ENCODE assay signal across 1 cellular context in the genomic region with DNA sequence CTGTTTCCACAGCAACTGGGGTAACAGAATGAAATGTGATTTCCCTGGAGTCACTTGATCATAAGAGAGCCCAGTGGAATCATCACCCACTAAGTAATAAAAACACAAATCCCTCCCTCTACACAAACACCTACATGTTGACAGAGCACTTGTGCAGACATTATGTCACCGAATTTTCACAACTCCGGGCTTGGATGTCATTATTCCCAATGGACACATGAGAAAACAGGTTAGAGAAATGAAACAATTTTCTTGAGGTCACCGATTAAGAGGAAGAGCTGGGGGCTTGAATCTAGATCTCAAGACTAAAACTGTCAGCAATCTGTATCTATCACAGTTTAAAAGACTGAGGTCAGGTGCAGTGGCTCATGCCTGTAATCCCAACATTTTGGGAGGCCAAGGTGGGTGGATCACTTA.
TF ChIP-seq lines count a peak whose summit lies in the region.

No MANE protein-coding gene starts in this region.

TF ChIP-seq in HEK293, 187 proteins besides CTCF, POLR2A, EP300 and RAD21 (continued from another document and continues in another):
- TF ChIP-seq, protein P1, sequence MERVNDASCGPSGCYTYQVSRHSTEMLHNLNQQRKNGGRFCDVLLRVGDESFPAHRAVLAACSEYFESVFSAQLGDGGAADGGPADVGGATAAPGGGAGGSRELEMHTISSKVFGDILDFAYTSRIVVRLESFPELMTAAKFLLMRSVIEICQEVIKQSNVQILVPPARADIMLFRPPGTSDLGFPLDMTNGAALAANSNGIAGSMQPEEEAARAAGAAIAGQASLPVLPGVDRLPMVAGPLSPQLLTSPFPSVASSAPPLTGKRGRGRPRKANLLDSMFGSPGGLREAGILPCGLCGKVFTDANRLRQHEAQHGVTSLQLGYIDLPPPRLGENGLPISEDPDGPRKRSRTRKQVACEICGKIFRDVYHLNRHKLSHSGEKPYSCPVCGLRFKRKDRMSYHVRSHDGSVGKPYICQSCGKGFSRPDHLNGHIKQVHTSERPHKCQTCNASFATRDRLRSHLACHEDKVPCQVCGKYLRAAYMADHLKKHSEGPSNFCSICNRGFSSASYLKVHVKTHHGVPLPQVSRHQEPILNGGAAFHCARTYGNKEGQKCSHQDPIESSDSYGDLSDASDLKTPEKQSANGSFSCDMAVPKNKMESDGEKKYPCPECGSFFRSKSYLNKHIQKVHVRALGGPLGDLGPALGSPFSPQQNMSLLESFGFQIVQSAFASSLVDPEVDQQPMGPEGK (tag by site-specific recombination; IDR thresholded peaks at IDR 0.05): peak; percentile 93
- TF ChIP-seq ZNF223 (tag by site-specific recombination; IDR thresholded peaks at IDR 0.05): no peak
- no peak for TF ChIP-seq ZNF510 (tag by site-specific recombination; IDR thresholded peaks at IDR 0.05; ENCODE audit: insufficient replicate concordance)
- TF ChIP-seq HOXA7 (CRISPR knock-in tag; IDR thresholded peaks at IDR 0.05; ENCODE audit: borderline replicate concordance): no peak
- TF ChIP-seq ZSCAN16 (tag by site-specific recombination; IDR thresholded peaks at IDR 0.05): peak; percentile 100
- TF ChIP-seq, protein P2, sequence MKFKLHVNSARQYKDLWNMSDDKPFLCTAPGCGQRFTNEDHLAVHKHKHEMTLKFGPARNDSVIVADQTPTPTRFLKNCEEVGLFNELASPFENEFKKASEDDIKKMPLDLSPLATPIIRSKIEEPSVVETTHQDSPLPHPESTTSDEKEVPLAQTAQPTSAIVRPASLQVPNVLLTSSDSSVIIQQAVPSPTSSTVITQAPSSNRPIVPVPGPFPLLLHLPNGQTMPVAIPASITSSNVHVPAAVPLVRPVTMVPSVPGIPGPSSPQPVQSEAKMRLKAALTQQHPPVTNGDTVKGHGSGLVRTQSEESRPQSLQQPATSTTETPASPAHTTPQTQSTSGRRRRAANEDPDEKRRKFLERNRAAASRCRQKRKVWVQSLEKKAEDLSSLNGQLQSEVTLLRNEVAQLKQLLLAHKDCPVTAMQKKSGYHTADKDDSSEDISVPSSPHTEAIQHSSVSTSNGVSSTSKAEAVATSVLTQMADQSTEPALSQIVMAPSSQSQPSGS (tag by site-specific recombination; IDR thresholded peaks at IDR 0.05; ENCODE audit: low read depth): peak; percentile 94
- TF ChIP-seq ZNF174 (tag by site-specific recombination; IDR thresholded peaks at IDR 0.05): no peak
- TF ChIP-seq, protein P3, sequence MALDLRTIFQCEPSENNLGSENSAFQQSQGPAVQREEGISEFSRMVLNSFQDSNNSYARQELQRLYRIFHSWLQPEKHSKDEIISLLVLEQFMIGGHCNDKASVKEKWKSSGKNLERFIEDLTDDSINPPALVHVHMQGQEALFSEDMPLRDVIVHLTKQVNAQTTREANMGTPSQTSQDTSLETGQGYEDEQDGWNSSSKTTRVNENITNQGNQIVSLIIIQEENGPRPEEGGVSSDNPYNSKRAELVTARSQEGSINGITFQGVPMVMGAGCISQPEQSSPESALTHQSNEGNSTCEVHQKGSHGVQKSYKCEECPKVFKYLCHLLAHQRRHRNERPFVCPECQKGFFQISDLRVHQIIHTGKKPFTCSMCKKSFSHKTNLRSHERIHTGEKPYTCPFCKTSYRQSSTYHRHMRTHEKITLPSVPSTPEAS (tag by site-specific recombination; IDR thresholded peaks at IDR 0.05): no peak; the same call in 1 of the 2 replicates
- peak; percentile 99 for TF ChIP-seq BCL11A (tag by site-specific recombination; IDR thresholded peaks at IDR 0.05; ENCODE audit: low read depth)
- TF ChIP-seq, protein P4, sequence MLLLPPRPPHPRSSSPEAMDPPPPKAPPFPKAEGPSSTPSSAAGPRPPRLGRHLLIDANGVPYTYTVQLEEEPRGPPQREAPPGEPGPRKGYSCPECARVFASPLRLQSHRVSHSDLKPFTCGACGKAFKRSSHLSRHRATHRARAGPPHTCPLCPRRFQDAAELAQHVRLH (tag by site-specific recombination; IDR thresholded peaks at IDR 0.05): no peak
- no peak for TF ChIP-seq ZNF292 (tag by site-specific recombination; IDR thresholded peaks at IDR 0.05; ENCODE audit: borderline replicate concordance, low read depth)
- TF ChIP-seq ZNF221 (tag by site-specific recombination; IDR thresholded peaks at IDR 0.05; ENCODE audit: borderline replicate concordance): no peak
- TF ChIP-seq ZNF585B (tag by site-specific recombination; IDR thresholded peaks at IDR 0.05): peak; percentile 39
- TF ChIP-seq, protein P5, sequence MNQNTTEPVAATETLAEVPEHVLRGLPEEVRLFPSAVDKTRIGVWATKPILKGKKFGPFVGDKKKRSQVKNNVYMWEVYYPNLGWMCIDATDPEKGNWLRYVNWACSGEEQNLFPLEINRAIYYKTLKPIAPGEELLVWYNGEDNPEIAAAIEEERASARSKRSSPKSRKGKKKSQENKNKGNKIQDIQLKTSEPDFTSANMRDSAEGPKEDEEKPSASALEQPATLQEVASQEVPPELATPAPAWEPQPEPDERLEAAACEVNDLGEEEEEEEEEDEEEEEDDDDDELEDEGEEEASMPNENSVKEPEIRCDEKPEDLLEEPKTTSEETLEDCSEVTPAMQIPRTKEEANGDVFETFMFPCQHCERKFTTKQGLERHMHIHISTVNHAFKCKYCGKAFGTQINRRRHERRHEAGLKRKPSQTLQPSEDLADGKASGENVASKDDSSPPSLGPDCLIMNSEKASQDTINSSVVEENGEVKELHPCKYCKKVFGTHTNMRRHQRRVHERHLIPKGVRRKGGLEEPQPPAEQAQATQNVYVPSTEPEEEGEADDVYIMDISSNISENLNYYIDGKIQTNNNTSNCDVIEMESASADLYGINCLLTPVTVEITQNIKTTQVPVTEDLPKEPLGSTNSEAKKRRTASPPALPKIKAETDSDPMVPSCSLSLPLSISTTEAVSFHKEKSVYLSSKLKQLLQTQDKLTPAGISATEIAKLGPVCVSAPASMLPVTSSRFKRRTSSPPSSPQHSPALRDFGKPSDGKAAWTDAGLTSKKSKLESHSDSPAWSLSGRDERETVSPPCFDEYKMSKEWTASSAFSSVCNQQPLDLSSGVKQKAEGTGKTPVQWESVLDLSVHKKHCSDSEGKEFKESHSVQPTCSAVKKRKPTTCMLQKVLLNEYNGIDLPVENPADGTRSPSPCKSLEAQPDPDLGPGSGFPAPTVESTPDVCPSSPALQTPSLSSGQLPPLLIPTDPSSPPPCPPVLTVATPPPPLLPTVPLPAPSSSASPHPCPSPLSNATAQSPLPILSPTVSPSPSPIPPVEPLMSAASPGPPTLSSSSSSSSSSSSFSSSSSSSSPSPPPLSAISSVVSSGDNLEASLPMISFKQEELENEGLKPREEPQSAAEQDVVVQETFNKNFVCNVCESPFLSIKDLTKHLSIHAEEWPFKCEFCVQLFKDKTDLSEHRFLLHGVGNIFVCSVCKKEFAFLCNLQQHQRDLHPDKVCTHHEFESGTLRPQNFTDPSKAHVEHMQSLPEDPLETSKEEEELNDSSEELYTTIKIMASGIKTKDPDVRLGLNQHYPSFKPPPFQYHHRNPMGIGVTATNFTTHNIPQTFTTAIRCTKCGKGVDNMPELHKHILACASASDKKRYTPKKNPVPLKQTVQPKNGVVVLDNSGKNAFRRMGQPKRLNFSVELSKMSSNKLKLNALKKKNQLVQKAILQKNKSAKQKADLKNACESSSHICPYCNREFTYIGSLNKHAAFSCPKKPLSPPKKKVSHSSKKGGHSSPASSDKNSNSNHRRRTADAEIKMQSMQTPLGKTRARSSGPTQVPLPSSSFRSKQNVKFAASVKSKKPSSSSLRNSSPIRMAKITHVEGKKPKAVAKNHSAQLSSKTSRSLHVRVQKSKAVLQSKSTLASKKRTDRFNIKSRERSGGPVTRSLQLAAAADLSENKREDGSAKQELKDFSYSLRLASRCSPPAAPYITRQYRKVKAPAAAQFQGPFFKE (tag by site-specific recombination; IDR thresholded peaks at IDR 0.05; ENCODE audit: borderline replicate concordance): no peak
- no peak for TF ChIP-seq ZFP3 (tag by site-specific recombination; IDR thresholded peaks at IDR 0.05; ENCODE audit: low read depth)
- TF ChIP-seq ZNF23 (tag by site-specific recombination; IDR thresholded peaks at IDR 0.05; ENCODE audit: borderline replicate concordance): no peak
- TF ChIP-seq ZNF335 (tag by site-specific recombination; conservative IDR thresholded peaks at IDR 0.05): no peak
- TF ChIP-seq ZNF114 (tag by site-specific recombination; IDR thresholded peaks at IDR 0.05): no peak
- no peak for TF ChIP-seq ZNF350 (tag by site-specific recombination; IDR thresholded peaks at IDR 0.05)
- no peak for TF ChIP-seq ZBTB7A (tag by site-specific recombination; IDR thresholded peaks at IDR 0.05; ENCODE audit: low read depth)
- TF ChIP-seq ZNF132 (tag by site-specific recombination; IDR thresholded peaks at IDR 0.05; ENCODE audit: borderline replicate concordance): no peak
- no peak for TF ChIP-seq ZNF302 (tag by site-specific recombination; IDR thresholded peaks at IDR 0.05; ENCODE audit: low read depth)
- no peak for TF ChIP-seq ZNF214 (tag by site-specific recombination; IDR thresholded peaks at IDR 0.05; ENCODE audit: borderline replicate concordance)
- no peak for TF ChIP-seq ZNF157 (tag by site-specific recombination; IDR thresholded peaks at IDR 0.05)
- TF ChIP-seq ZNF248 (tag by site-specific recombination; IDR thresholded peaks at IDR 0.05): no peak
- TF ChIP-seq, protein P6, sequence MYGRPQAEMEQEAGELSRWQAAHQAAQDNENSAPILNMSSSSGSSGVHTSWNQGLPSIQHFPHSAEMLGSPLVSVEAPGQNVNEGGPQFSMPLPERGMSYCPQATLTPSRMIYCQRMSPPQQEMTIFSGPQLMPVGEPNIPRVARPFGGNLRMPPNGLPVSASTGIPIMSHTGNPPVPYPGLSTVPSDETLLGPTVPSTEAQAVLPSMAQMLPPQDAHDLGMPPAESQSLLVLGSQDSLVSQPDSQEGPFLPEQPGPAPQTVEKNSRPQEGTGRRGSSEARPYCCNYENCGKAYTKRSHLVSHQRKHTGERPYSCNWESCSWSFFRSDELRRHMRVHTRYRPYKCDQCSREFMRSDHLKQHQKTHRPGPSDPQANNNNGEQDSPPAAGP (tag by site-specific recombination; IDR thresholded peaks at IDR 0.05): peak; percentile 100
- TF ChIP-seq YY1 (tag by site-specific recombination; IDR thresholded peaks at IDR 0.05): no peak
- TF ChIP-seq ZNF404 (tag by site-specific recombination; IDR thresholded peaks at IDR 0.05): no peak
- no peak for TF ChIP-seq ZNF785 (tag by site-specific recombination; IDR thresholded peaks at IDR 0.05)
- no peak for TF ChIP-seq ZNF514 (tag by site-specific recombination; IDR thresholded peaks at IDR 0.05)
- TF ChIP-seq, protein P7, sequence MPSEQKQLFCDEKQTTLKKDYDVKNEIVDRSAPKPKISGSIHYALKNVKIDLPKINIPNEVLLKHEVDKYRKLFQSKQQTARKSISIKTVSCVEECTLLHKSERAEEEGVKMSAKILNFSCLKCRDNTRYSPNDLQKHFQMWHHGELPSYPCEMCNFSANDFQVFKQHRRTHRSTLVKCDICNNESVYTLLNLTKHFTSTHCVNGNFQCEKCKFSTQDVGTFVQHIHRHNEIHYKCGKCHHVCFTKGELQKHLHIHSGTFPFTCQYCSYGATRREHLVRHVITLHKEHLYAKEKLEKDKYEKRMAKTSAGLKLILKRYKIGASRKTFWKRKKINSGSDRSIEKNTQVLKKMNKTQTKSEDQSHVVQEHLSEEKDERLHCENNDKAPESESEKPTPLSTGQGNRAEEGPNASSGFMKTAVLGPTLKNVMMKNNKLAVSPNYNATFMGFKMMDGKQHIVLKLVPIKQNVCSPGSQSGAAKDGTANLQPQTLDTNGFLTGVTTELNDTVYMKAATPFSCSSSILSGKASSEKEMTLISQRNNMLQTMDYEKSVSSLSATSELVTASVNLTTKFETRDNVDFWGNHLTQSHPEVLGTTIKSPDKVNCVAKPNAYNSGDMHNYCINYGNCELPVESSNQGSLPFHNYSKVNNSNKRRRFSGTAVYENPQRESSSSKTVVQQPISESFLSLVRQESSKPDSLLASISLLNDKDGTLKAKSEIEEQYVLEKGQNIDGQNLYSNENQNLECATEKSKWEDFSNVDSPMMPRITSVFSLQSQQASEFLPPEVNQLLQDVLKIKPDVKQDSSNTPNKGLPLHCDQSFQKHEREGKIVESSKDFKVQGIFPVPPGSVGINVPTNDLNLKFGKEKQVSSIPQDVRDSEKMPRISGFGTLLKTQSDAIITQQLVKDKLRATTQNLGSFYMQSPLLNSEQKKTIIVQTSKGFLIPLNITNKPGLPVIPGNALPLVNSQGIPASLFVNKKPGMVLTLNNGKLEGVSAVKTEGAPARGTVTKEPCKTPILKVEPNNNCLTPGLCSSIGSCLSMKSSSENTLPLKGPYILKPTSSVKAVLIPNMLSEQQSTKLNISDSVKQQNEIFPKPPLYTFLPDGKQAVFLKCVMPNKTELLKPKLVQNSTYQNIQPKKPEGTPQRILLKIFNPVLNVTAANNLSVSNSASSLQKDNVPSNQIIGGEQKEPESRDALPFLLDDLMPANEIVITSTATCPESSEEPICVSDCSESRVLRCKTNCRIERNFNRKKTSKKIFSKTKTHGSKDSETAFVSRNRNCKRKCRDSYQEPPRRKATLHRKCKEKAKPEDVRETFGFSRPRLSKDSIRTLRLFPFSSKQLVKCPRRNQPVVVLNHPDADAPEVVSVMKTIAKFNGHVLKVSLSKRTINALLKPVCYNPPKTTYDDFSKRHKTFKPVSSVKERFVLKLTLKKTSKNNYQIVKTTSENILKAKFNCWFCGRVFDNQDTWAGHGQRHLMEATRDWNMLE (tag by site-specific recombination; conservative IDR thresholded peaks at IDR 0.05; ENCODE audit: low read depth): 0 out of 2 replicates have a peak, but pooled peaks have one; percentile 40
- TF ChIP-seq, protein P8, sequence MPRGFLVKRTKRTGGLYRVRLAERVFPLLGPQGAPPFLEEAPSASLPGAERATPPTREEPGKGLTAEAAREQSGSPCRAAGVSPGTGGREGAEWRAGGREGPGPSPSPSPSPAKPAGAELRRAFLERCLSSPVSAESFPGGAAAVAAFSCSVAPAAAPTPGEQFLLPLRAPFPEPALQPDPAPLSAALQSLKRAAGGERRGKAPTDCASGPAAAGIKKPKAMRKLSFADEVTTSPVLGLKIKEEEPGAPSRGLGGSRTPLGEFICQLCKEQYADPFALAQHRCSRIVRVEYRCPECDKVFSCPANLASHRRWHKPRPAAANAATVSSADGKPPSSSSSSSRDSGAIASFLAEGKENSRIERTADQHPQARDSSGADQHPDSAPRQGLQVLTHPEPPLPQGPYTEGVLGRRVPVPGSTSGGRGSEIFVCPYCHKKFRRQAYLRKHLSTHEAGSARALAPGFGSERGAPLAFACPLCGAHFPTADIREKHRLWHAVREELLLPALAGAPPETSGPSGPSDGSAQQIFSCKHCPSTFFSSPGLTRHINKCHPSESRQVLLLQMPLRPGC (tag by site-specific recombination; IDR thresholded peaks at IDR 0.05): peak; percentile 96
- TF ChIP-seq, protein P9, sequence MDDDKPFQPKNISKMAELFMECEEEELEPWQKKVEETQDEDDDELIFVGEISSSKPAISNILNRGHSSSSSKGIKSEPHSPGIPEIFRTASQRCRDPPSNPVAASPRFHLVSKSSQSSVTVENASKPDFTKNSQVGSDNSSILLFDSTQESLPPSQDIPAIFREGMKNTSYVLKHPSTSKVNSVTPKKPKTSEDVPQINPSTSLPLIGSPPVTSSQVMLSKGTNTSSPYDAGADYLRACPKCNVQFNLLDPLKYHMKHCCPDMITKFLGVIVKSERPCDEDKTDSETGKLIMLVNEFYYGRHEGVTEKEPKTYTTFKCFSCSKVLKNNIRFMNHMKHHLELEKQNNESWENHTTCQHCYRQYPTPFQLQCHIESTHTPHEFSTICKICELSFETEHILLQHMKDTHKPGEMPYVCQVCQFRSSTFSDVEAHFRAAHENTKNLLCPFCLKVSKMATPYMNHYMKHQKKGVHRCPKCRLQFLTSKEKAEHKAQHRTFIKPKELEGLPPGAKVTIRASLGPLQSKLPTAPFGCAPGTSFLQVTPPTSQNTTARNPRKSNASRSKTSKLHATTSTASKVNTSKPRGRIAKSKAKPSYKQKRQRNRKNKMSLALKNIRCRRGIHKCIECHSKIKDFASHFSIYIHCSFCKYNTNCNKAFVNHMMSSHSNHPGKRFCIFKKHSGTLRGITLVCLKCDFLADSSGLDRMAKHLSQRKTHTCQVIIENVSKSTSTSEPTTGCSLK (tag by site-specific recombination; IDR thresholded peaks at IDR 0.05): no peak
- no peak for TF ChIP-seq ZIC2 (tag by site-specific recombination; IDR thresholded peaks at IDR 0.05)
